In genomic region chr2:42241517-42241916, GRCh38 we compare ENCODE assay signal across 14 cellular contexts.
"Had no signal": no experiment of that assay in that cellular context is flagged by ENCODE, and none has a peak within 500 bp of the region (broad histone marks: within the 10 kb centered on the region; RNA-seq: fewer than 3 reads in every experiment).

No MANE protein-coding gene starts in this region.

- H3K27ac Mint-ChIP-seq: activated CD4-positive, alpha-beta memory T cell treated with anti-CD3 and anti-CD28 coated beads, Interleukin-2, amount 10 ng/mL, durations not matched to agents 7 days and 5 days; natural killer cell treated with Interleukin-12 subunit alpha and Interleukin-12 subunit beta and Interleukin-15 and Interleukin-18, amount 100 ng/mL, for 72 hours; stimulated activated naive CD8-positive, alpha-beta T cell treated with anti-CD3 and anti-CD28 coated beads, Interleukin-15, Interleukin-2, amounts not matched to agents 100 ng/mL and 50 ng/mL, for 24 hours had no signal

- H3K4me3 ChIP-seq: gastroesophageal sphincter, hepatocyte, lung, mucosa of descending colon, sigmoid colon had no signal

- H3K4me3 Mint-ChIP-seq: activated CD4-positive, alpha-beta memory T cell treated with anti-CD3 and anti-CD28 coated beads, Interleukin-2, amount 10 ng/mL, durations not matched to agents 7 days and 5 days; natural killer cell treated with Interleukin-12 subunit alpha and Interleukin-12 subunit beta and Interleukin-15 and Interleukin-18, amount 100 ng/mL, for 72 hours; stimulated activated naive CD8-positive, alpha-beta T cell treated with anti-CD3 and anti-CD28 coated beads, Interleukin-15, Interleukin-2, amounts not matched to agents 100 ng/mL and 50 ng/mL, for 24 hours had no signal

- H3K4me1 ChIP-seq: gastroesophageal sphincter, sigmoid colon had no signal

- H3K9me3 ChIP-seq: gastroesophageal sphincter, mucosa of descending colon, sigmoid colon had no signal

- H3K27ac ChIP-seq: gastroesophageal sphincter, hepatocyte, sigmoid colon had no signal

- H3K27me3 Mint-ChIP-seq: activated CD4-positive, alpha-beta memory T cell treated with anti-CD3 and anti-CD28 coated beads, Interleukin-2, amount 10 ng/mL, durations not matched to agents 7 days and 5 days; natural killer cell treated with Interleukin-12 subunit alpha and Interleukin-12 subunit beta and Interleukin-15 and Interleukin-18, amount 100 ng/mL, for 72 hours; stimulated activated naive CD8-positive, alpha-beta T cell treated with anti-CD3 and anti-CD28 coated beads, Interleukin-15, Interleukin-2, amounts not matched to agents 100 ng/mL and 50 ng/mL, for 24 hours had no signal

- ATAC-seq: gastroesophageal sphincter; mucosa of descending colon; natural killer cell treated with Interleukin-12 subunit alpha and Interleukin-12 subunit beta and Interleukin-15 and Interleukin-18, amount 100 ng/mL, for 72 hours had no signal

- H3K9me3 Mint-ChIP-seq: activated CD4-positive, alpha-beta memory T cell treated with anti-CD3 and anti-CD28 coated beads, Interleukin-2, amount 10 ng/mL, durations not matched to agents 7 days and 5 days; natural killer cell treated with Interleukin-12 subunit alpha and Interleukin-12 subunit beta and Interleukin-15 and Interleukin-18, amount 100 ng/mL, for 72 hours; stimulated activated naive CD8-positive, alpha-beta T cell treated with anti-CD3 and anti-CD28 coated beads, Interleukin-15, Interleukin-2, amounts not matched to agents 100 ng/mL and 50 ng/mL, for 24 hours had no signal

- DNase-seq: activated CD4-positive, alpha-beta memory T cell treated with anti-CD3 and anti-CD28 coated beads, Interleukin-2, amount 10 ng/mL, durations not matched to agents 7 days and 5 days; activated T-cell treated with anti-CD3 and anti-CD28 coated beads, Interleukin-2, amount 50 U/mL, for 48 hours; caudate nucleus; cortex of kidney; effector CD8-positive, alpha-beta T cell; mucosa of descending colon; sigmoid colon; stimulated activated CD4-positive, alpha-beta T cell treated with anti-CD3 and anti-CD28 coated beads, Interleukin-2, amount 100 ng/mL, for 48 hours; T1000 had no signal

- H3K36me3 ChIP-seq: sigmoid colon had no signal

- H3K27me3 ChIP-seq: gastroesophageal sphincter, hepatocyte, sigmoid colon had no signal
